In genomic region chr12:115763982-115764621, GRCh38 we compare ENCODE assay signal across 1 cellular context.
TF ChIP-seq lines count a peak whose summit lies in the region.

No MANE protein-coding gene starts in this region.

TF ChIP-seq in HepG2, 621 proteins besides CTCF, POLR2A, EP300 and RAD21 (continued from another document and continues in another):
- TF ChIP-seq YY1 (IDR thresholded peaks at IDR 0.05; ENCODE audit: insufficient read depth, insufficient replicate concordance, low read depth, low read length) (no peak), NAIF1 (CRISPR knock-in tag; IDR thresholded peaks at IDR 0.05; ENCODE audit: borderline replicate concordance) (no peak), ZNF543 (CRISPR knock-in tag; IDR thresholded peaks at IDR 0.05) (no peak), BCL6 (CRISPR knock-in tag; IDR thresholded peaks at IDR 0.05) (peak; percentile 55), ZNF549 (CRISPR knock-in tag; IDR thresholded peaks at IDR 0.05) (no peak), BATF2 (CRISPR knock-in tag; IDR thresholded peaks at IDR 0.05) (no peak), MIER3 (CRISPR knock-in tag; IDR thresholded peaks at IDR 0.05; ENCODE audit: borderline replicate concordance) (peak; percentile 33; the same call in 1 of the 2 replicates), NFIC (IDR thresholded peaks at IDR 0.05; ENCODE audit: low read length) (peak; percentile 48; the same call in 1 of the 2 replicates), FOXO1 (CRISPR knock-in tag; IDR thresholded peaks at IDR 0.05) (peak; percentile 89; the same call in 1 of the 2 replicates), CEBPG (CRISPR knock-in tag; IDR thresholded peaks at IDR 0.05) (peak; percentile 3; the same call in 1 of the 2 replicates), SOX13 (IDR thresholded peaks at IDR 0.05) (no peak), SOX13 (CRISPR knock-in tag; conservative IDR thresholded peaks at IDR 0.05 in 1 of 2, IDR thresholded peaks at IDR 0.05 in 1 of 2) (peak in 1 of 2 experiments; percentile 66; a peak in 2 of 4 replicates), GMEB1 (CRISPR knock-in tag; IDR thresholded peaks at IDR 0.05; ENCODE audit: borderline replicate concordance) (no peak), ATF3 (CRISPR knock-in tag; IDR thresholded peaks at IDR 0.05) (no peak), ZNF205 (CRISPR knock-in tag; IDR thresholded peaks at IDR 0.05) (peak; percentile 96), HMGA1 (CRISPR knock-in tag; conservative IDR thresholded peaks at IDR 0.05) (no peak), HMGXB3 (CRISPR knock-in tag; IDR thresholded peaks at IDR 0.05; ENCODE audit: borderline replicate concordance) (peak; percentile 71), SAP130 (CRISPR knock-in tag; IDR thresholded peaks at IDR 0.05; ENCODE audit: low read depth) (0 out of 2 replicates have a peak, but pooled peaks have one; percentile 2), EHMT2 (IDR thresholded peaks at IDR 0.05; ENCODE audit: borderline replicate concordance, low read depth, low read length) (peak; percentile 48; the same call in 1 of the 2 replicates), ETV5 (CRISPR knock-in tag; IDR thresholded peaks at IDR 0.05; ENCODE audit: borderline replicate concordance) (peak; percentile 83; the same call in 1 of the 2 replicates), ZBTB43 (CRISPR knock-in tag; conservative IDR thresholded peaks at IDR 0.05) (no peak), TBX2 (CRISPR knock-in tag; IDR thresholded peaks at IDR 0.05; ENCODE audit: borderline replicate concordance) (0 out of 2 replicates have a peak, but pooled peaks have one; percentile 22), ZNF644 (CRISPR knock-in tag; IDR thresholded peaks at IDR 0.05; ENCODE audit: low read depth) (peak; percentile 28; the same call in 1 of the 2 replicates), ZNF691 (CRISPR knock-in tag; IDR thresholded peaks at IDR 0.05; ENCODE audit: borderline replicate concordance, low read depth) (peak; percentile 98), REPIN1 (CRISPR knock-in tag; IDR thresholded peaks at IDR 0.05; ENCODE audit: borderline replicate concordance, low read depth) (no peak), HMG20A (CRISPR knock-in tag; IDR thresholded peaks at IDR 0.05; ENCODE audit: borderline replicate concordance) (0 out of 2 replicates have a peak, but pooled peaks have one; percentile 41), HMG20B (CRISPR knock-in tag; conservative IDR thresholded peaks at IDR 0.05) (peak; percentile 54; the same call in 1 of the 2 replicates), TEAD3 (CRISPR knock-in tag; optimal IDR thresholded peaks at IDR 0.05; ENCODE audit: borderline replicate concordance) (peak; percentile 28), MYPOP (CRISPR knock-in tag; IDR thresholded peaks at IDR 0.05) (no peak), GATAD1 (CRISPR knock-in tag; IDR thresholded peaks at IDR 0.05) (peak; percentile 49; the same call in 1 of the 2 replicates), SKI (IDR thresholded peaks at IDR 0.05; ENCODE audit: partially characterized antibody) (no peak), MNT (IDR thresholded peaks at IDR 0.05) (0 out of 2 replicates have a peak, but pooled peaks have one; percentile 18), TIGD3 (CRISPR knock-in tag; IDR thresholded peaks at IDR 0.05; ENCODE audit: borderline replicate concordance) (no peak), MYNN (CRISPR knock-in tag; IDR thresholded peaks at IDR 0.05; ENCODE audit: low read depth) (no peak), KAT7 (CRISPR knock-in tag; IDR thresholded peaks at IDR 0.05; ENCODE audit: borderline replicate concordance) (no peak), CREM (IDR thresholded peaks at IDR 0.05) (no peak), CREM (CRISPR knock-in tag; IDR thresholded peaks at IDR 0.05) (no peak), HNF4G (IDR thresholded peaks at IDR 0.05; ENCODE audit: borderline replicate concordance, low read depth, low read length) (no peak), HNF4G (CRISPR knock-in tag; IDR thresholded peaks at IDR 0.05; ENCODE audit: borderline replicate concordance, low read depth) (no peak), ZNF609 (CRISPR knock-in tag; IDR thresholded peaks at IDR 0.05; ENCODE audit: borderline replicate concordance) (no peak), ARNTL (CRISPR knock-in tag; IDR thresholded peaks at IDR 0.05) (peak; percentile 36; the same call in 1 of the 2 replicates), SPEN (CRISPR knock-in tag; IDR thresholded peaks at IDR 0.05; ENCODE audit: low read depth) (0 out of 2 replicates have a peak, but pooled peaks have one; percentile 25), FOXP1 (IDR thresholded peaks at IDR 0.05) (no peak), FOXP1 (CRISPR knock-in tag; IDR thresholded peaks at IDR 0.05) (peak; percentile 98), FOXK1 (CRISPR knock-in tag; IDR thresholded peaks at IDR 0.05; ENCODE audit: borderline replicate concordance, low read depth) (peak; percentile 69; the same call in 1 of the 2 replicates)
